In genomic region chr3:143486611-143487010, GRCh38 we compare ENCODE assay signal across 37 cellular contexts.
"Had no signal": no experiment of that assay in that cellular context is flagged by ENCODE, and none has a peak within 500 bp of the region (broad histone marks: within the 10 kb centered on the region; RNA-seq: fewer than 3 reads in every experiment).

No MANE protein-coding gene starts in this region.

- H3K27me3 Mint-ChIP-seq: activated naive CD4-positive, alpha-beta T cell treated with anti-CD3 and anti-CD28 coated beads, Interleukin-2, amount 10 ng/mL, durations not matched to agents 7 days and 5 days; activated naive CD4-positive, alpha-beta T cell treated with anti-CD3 and anti-CD28 coated beads, Interleukin-2, amount 50 U/mL, for 24 hours; activated naive CD8-positive, alpha-beta T cell; activated naive CD8-positive, alpha-beta T cell treated with anti-CD3 and anti-CD28 coated beads for 36 hours; activated naive CD8-positive, alpha-beta T cell treated with anti-CD3 and anti-CD28 coated beads, Interleukin-2, amount 10 ng/mL, durations not matched to agents 7 days and 5 days; activated naive CD8-positive, alpha-beta T cell treated with anti-CD3 and anti-CD28 coated beads, Interleukin-2, amount 50 U/mL, for 24 hours; activated T-cell treated with anti-CD3 and anti-CD28 coated beads, Interleukin-2, amount 50 U/mL, for 24 hours; activated T-helper 17 cell treated with anti-CD3 and anti-CD28 coated beads, Interleukin-2, amount 50 U/mL, for 72 hours; central memory CD8-positive, alpha-beta T cell had no signal

- H3K27me3 ChIP-seq: adrenal gland, ascending aorta, body of pancreas, brain microvascular endothelial cell, breast epithelium, cardiac muscle cell had no signal

- H3K27ac ChIP-seq: adrenal gland, ascending aorta, body of pancreas, brain microvascular endothelial cell, breast epithelium, cardiac muscle cell had no signal

- H3K9me3 ChIP-seq: adrenal gland, ascending aorta, body of pancreas, breast epithelium had no signal

- H3K9me3 Mint-ChIP-seq: activated naive CD4-positive, alpha-beta T cell treated with anti-CD3 and anti-CD28 coated beads for 36 hours; activated naive CD4-positive, alpha-beta T cell treated with anti-CD3 and anti-CD28 coated beads, Interleukin-2, amount 10 ng/mL, durations not matched to agents 7 days and 5 days; activated naive CD4-positive, alpha-beta T cell treated with anti-CD3 and anti-CD28 coated beads, Interleukin-2, amount 50 U/mL, for 24 hours; activated naive CD4-positive, alpha-beta T cell treated with anti-CD3 and anti-CD28 coated beads, Interleukin-2, amount 50 U/mL, for 72 hours; activated naive CD8-positive, alpha-beta T cell treated with anti-CD3 and anti-CD28 coated beads for 36 hours; activated naive CD8-positive, alpha-beta T cell treated with anti-CD3 and anti-CD28 coated beads, Interleukin-2, amount 10 ng/mL, durations not matched to agents 7 days and 5 days; activated naive CD8-positive, alpha-beta T cell treated with anti-CD3 and anti-CD28 coated beads, Interleukin-2, amount 50 U/mL, for 24 hours; activated T-cell treated with anti-CD3 and anti-CD28 coated beads, Interleukin-2, amount 50 U/mL, for 24 hours; activated T-cell treated with anti-CD3 and anti-CD28 coated beads, Interleukin-2, amount 50 U/mL, for 4 hours; activated T-cell treated with anti-CD3 and anti-CD28 coated beads, Interleukin-2, amount 50 U/mL, for 72 hours; activated T-helper 1 cell treated with anti-CD3 and anti-CD28 coated beads, Interleukin-12 subunit alpha, Interleukin-12 subunit beta, Interleukin-2, Interleukin-4 antibody, amounts not matched to agents 30 ng/mL and 10 ng/mL and 1 ng/mL, durations not matched to agents 14 hours and 24 hours and 36 hours; activated T-helper 17 cell treated with anti-CD3 and anti-CD28 coated beads, Interleukin-2, amount 50 U/mL, for 72 hours; activated T-helper 2 cell treated with anti-CD3 and anti-CD28 coated beads, Interferon-gamma antibody, Interleukin-2, Interleukin-4, amounts not matched to agents 10 μg/mL and 5 μg/mL and 100 μg/mL, durations not matched to agents 14 hours and 24 hours and 36 hours; brain; central memory CD8-positive, alpha-beta T cell had no signal

- DNase-seq: activated effector memory CD4-positive, alpha-beta T cell treated with anti-CD3 and anti-CD28 coated beads, Interleukin-2, amount 50 U/mL, for 16 hours; activated effector memory CD4-positive, alpha-beta T cell treated with Interleukin-2 at 50 U/mL for 16 hours; activated gamma-delta T cell; activated gamma-delta T cell treated with Interleukin-2 at 50 U/mL for 16 hours; activated naive CD4-positive, alpha-beta T cell; activated naive CD4-positive, alpha-beta T cell treated with anti-CD3 and anti-CD28 coated beads for 36 hours; activated naive CD4-positive, alpha-beta T cell treated with anti-CD3 and anti-CD28 coated beads, Interleukin-2, amount 10 ng/mL, durations not matched to agents 7 days and 5 days; activated naive CD4-positive, alpha-beta T cell treated with anti-CD3 and anti-CD28 coated beads, Interleukin-2, amount 50 U/mL, for 16 hours; activated naive CD4-positive, alpha-beta T cell treated with Interleukin-2 at 50 U/mL for 16 hours; activated naive CD8-positive, alpha-beta T cell treated with anti-CD3 and anti-CD28 coated beads for 36 hours; activated naive CD8-positive, alpha-beta T cell treated with anti-CD3 and anti-CD28 coated beads, Interleukin-2, amount 10 ng/mL, durations not matched to agents 7 days and 5 days; activated naive CD8-positive, alpha-beta T cell treated with anti-CD3 and anti-CD28 coated beads, Interleukin-2, amount 50 U/mL, for 24 hours; activated T-cell treated with anti-CD3 and anti-CD28 coated beads, Interleukin-2, amount 50 U/mL, for 24 hours; activated T-cell treated with anti-CD3 and anti-CD28 coated beads, Interleukin-2, amount 50 U/mL, for 4 hours; activated T-cell treated with anti-CD3 and anti-CD28 coated beads, Interleukin-2, amount 50 U/mL, for 48 hours; activated T-cell treated with anti-CD3 and anti-CD28 coated beads, Interleukin-2, amount 50 U/mL, for 72 hours; adrenal gland; amniotic stem cell; amygdala; anterior cingulate cortex; aorta; body of pancreas; brain microvascular endothelial cell; caudate nucleus; central memory CD4-positive, alpha-beta T cell; cerebellar nuclear complex had no signal

- H3K4me1 Mint-ChIP-seq: activated naive CD4-positive, alpha-beta T cell treated with anti-CD3 and anti-CD28 coated beads, Interleukin-2, amount 10 ng/mL, durations not matched to agents 7 days and 5 days; activated naive CD4-positive, alpha-beta T cell treated with anti-CD3 and anti-CD28 coated beads, Interleukin-2, amount 50 U/mL, for 24 hours; activated naive CD8-positive, alpha-beta T cell treated with anti-CD3 and anti-CD28 coated beads for 36 hours; activated naive CD8-positive, alpha-beta T cell treated with anti-CD3 and anti-CD28 coated beads, Interleukin-2, amount 10 ng/mL, durations not matched to agents 7 days and 5 days; activated T-helper 17 cell treated with anti-CD3 and anti-CD28 coated beads, Interleukin-2, amount 50 U/mL, for 72 hours; central memory CD8-positive, alpha-beta T cell had no signal

- H3K36me3 ChIP-seq: adrenal gland, ascending aorta, brain microvascular endothelial cell, breast epithelium, cardiac muscle cell had no signal

- H3K4me3 Mint-ChIP-seq: activated naive CD4-positive, alpha-beta T cell treated with anti-CD3 and anti-CD28 coated beads for 36 hours; activated naive CD4-positive, alpha-beta T cell treated with anti-CD3 and anti-CD28 coated beads, Interleukin-2, amount 10 ng/mL, durations not matched to agents 7 days and 5 days; activated naive CD4-positive, alpha-beta T cell treated with anti-CD3 and anti-CD28 coated beads, Interleukin-2, amount 50 U/mL, for 24 hours; activated naive CD8-positive, alpha-beta T cell; activated naive CD8-positive, alpha-beta T cell treated with anti-CD3 and anti-CD28 coated beads for 36 hours; activated naive CD8-positive, alpha-beta T cell treated with anti-CD3 and anti-CD28 coated beads, Interleukin-2, amount 10 ng/mL, durations not matched to agents 7 days and 5 days; activated naive CD8-positive, alpha-beta T cell treated with anti-CD3 and anti-CD28 coated beads, Interleukin-2, amount 50 U/mL, for 24 hours; activated T-cell treated with anti-CD3 and anti-CD28 coated beads, Interleukin-2, amount 50 U/mL, for 24 hours; activated T-cell treated with anti-CD3 and anti-CD28 coated beads, Interleukin-2, amount 50 U/mL, for 4 hours; activated T-cell treated with anti-CD3 and anti-CD28 coated beads, Interleukin-2, amount 50 U/mL, for 72 hours; activated T-helper 1 cell treated with anti-CD3 and anti-CD28 coated beads, Interleukin-12 subunit alpha, Interleukin-12 subunit beta, Interleukin-2, Interleukin-4 antibody, amounts not matched to agents 30 ng/mL and 10 ng/mL and 1 ng/mL, durations not matched to agents 14 hours and 24 hours and 36 hours; activated T-helper 17 cell treated with anti-CD3 and anti-CD28 coated beads, Interleukin-2, amount 50 U/mL, for 72 hours; brain; central memory CD8-positive, alpha-beta T cell had no signal

- H3K4me3 ChIP-seq: adrenal gland, ascending aorta, body of pancreas, breast epithelium, cardiac muscle cell had no signal

- H3K36me3 Mint-ChIP-seq: activated naive CD4-positive, alpha-beta T cell treated with anti-CD3 and anti-CD28 coated beads, Interleukin-2, amount 10 ng/mL, durations not matched to agents 7 days and 5 days; activated naive CD4-positive, alpha-beta T cell treated with anti-CD3 and anti-CD28 coated beads, Interleukin-2, amount 50 U/mL, for 72 hours; activated naive CD8-positive, alpha-beta T cell treated with anti-CD3 and anti-CD28 coated beads for 36 hours; activated naive CD8-positive, alpha-beta T cell treated with anti-CD3 and anti-CD28 coated beads, Interleukin-2, amount 10 ng/mL, durations not matched to agents 7 days and 5 days; brain had no signal

- H3K4me1 ChIP-seq: adrenal gland, body of pancreas, breast epithelium had no signal

- H3K27ac Mint-ChIP-seq: activated naive CD4-positive, alpha-beta T cell treated with anti-CD3 and anti-CD28 coated beads for 36 hours; activated naive CD4-positive, alpha-beta T cell treated with anti-CD3 and anti-CD28 coated beads, Interleukin-2, amount 10 ng/mL, durations not matched to agents 7 days and 5 days; activated naive CD4-positive, alpha-beta T cell treated with anti-CD3 and anti-CD28 coated beads, Interleukin-2, amount 50 U/mL, for 24 hours; activated naive CD4-positive, alpha-beta T cell treated with anti-CD3 and anti-CD28 coated beads, Interleukin-2, amount 50 U/mL, for 72 hours; activated naive CD8-positive, alpha-beta T cell; activated naive CD8-positive, alpha-beta T cell treated with anti-CD3 and anti-CD28 coated beads for 36 hours; activated naive CD8-positive, alpha-beta T cell treated with anti-CD3 and anti-CD28 coated beads, Interleukin-2, amount 10 ng/mL, durations not matched to agents 7 days and 5 days; activated naive CD8-positive, alpha-beta T cell treated with anti-CD3 and anti-CD28 coated beads, Interleukin-2, amount 50 U/mL, for 24 hours; activated T-cell treated with anti-CD3 and anti-CD28 coated beads, Interleukin-2, amount 50 U/mL, for 24 hours; activated T-cell treated with anti-CD3 and anti-CD28 coated beads, Interleukin-2, amount 50 U/mL, for 72 hours; activated T-helper 1 cell treated with anti-CD3 and anti-CD28 coated beads, Interleukin-12 subunit alpha, Interleukin-12 subunit beta, Interleukin-2, Interleukin-4 antibody, amounts not matched to agents 30 ng/mL and 10 ng/mL and 1 ng/mL, durations not matched to agents 14 hours and 24 hours and 36 hours; activated T-helper 17 cell treated with anti-CD3 and anti-CD28 coated beads, Interleukin-2, amount 50 U/mL, for 72 hours; activated T-helper 2 cell treated with anti-CD3 and anti-CD28 coated beads, Interferon-gamma antibody, Interleukin-2, Interleukin-4, amounts not matched to agents 10 μg/mL and 5 μg/mL and 100 μg/mL, durations not matched to agents 14 hours and 24 hours and 36 hours; brain had no signal

- ATAC-seq: activated naive CD4-positive, alpha-beta T cell treated with anti-CD3 and anti-CD28 coated beads, Interleukin-2, amount 50 U/mL, for 72 hours; activated naive CD8-positive, alpha-beta T cell treated with anti-CD3 and anti-CD28 coated beads, Interleukin-2, amount 50 U/mL, for 24 hours; activated T-cell treated with anti-CD3 and anti-CD28 coated beads, Interleukin-2, amount 50 U/mL, for 4 hours; activated T-cell treated with anti-CD3 and anti-CD28 coated beads, Interleukin-2, amount 50 U/mL, for 72 hours; activated T-helper 17 cell treated with anti-CD3 and anti-CD28 coated beads, Interleukin-2, amount 50 U/mL, for 72 hours; body of pancreas had no signal
